ENCODE assay signal across 14 cellular contexts in genomic region chr2:196284901-196285589, GRCh38.
DNase-seq lines count a peak whose midpoint lies in the region; ATAC-seq and TF ChIP-seq lines count a peak whose summit lies in the region.
"Had no signal": no experiment of that assay in that cellular context is flagged by ENCODE, and none has a peak within 500 bp of the region (broad histone marks: within the 10 kb centered on the region; RNA-seq: fewer than 3 reads in every experiment).

No MANE protein-coding gene starts in this region.

- no peak for TF ChIP-seq CTCF in CD4-positive, alpha-beta T cell (IDR thresholded peaks at IDR 0.05)
- TF ChIP-seq CTCF in LNCaP clone FGC (IDR thresholded peaks at IDR 0.05; ENCODE audit: control insufficient read depth, extremely low read depth, insufficient read depth) (no peak), astrocyte of the spinal cord (IDR thresholded peaks at IDR 0.05; ENCODE audit: low read depth, low read length) (no peak), left lung (IDR thresholded peaks at IDR 0.05) (no peak)

- peaks cover 75% of the 10 kb centered on the region for H3K4me1 Mint-ChIP-seq in CD4-positive, alpha-beta T cell (ENCODE audit: low read depth)

- no peaks in the 10 kb centered on the region for H3K27me3 Mint-ChIP-seq in CD4-positive, alpha-beta T cell

- DNase-seq in CD4-positive, alpha-beta T cell = no peak
- peak; percentile 63 for DNase-seq in LNCaP clone FGC (ENCODE audit: low read depth)
- DNase-seq in astrocyte of the spinal cord (ENCODE audit: low read depth, low spot score) = peak; percentile 26
- no peak for DNase-seq in left lung
- no peak for DNase-seq in stimulated activated CD4-positive, alpha-beta T cell treated with anti-CD3 and anti-CD28 coated beads, Interleukin-4, amount 100 ng/mL, for 24 hours
- DNase-seq in stimulated activated CD4-positive, alpha-beta T cell treated with anti-CD3 and anti-CD28 coated beads, Interleukin-2, amount 100 ng/mL, for 24 hours = no peak
- DNase-seq: activated CD4-positive, alpha-beta T cell treated with anti-CD3 and anti-CD28 coated beads, Interleukin-2, amount 50 U/mL, for 4 hours; DMS 273 treated with DMSO at 0.1 percent for 48 hours; NCI-H146; NCI-H226 had no signal

- peaks cover 0 to 3% of the 10 kb centered on the region in 2 donors for H3K4me1 ChIP-seq in left lung

- POLR2A ChIA-PET in CD4-positive, alpha-beta T cell (lab: Charles Lee) = interaction anchor here (0.6 to 1.6 kb wide), 4 partner anchors 7 to 149 kb away, joined by 3 to 5 read pairs (median 3); no protein-coding TSS in a partner anchor

- ATAC-seq in CD4-positive, alpha-beta T cell (ENCODE audit: poor library complexity) = no peak
- ATAC-seq in left lung (peak; percentile 37), HG03135 (IDR thresholded peaks at IDR 0.05; ENCODE audit: unreplicated experiment) (no peak), GM21390 (IDR thresholded peaks at IDR 0.05; ENCODE audit: unreplicated experiment) (no peak)

- no peaks in the 10 kb centered on the region for H3K36me3 Mint-ChIP-seq in CD4-positive, alpha-beta T cell (ENCODE audit: low read depth)

- no peak overlapping the region for H3K27ac ChIP-seq in CD4-positive, alpha-beta T cell (ENCODE audit: low read depth, low read length)
- H3K27ac ChIP-seq in left lung = no peak overlapping the region
- H3K27ac ChIP-seq: HL-60, SJSA1 had no signal

- no peaks in the 10 kb centered on the region for H3K27me3 ChIP-seq in CD4-positive, alpha-beta T cell (ENCODE audit: control insufficient read depth, insufficient read depth, low read length)
- H3K27me3 ChIP-seq in left lung = no peaks in the 10 kb centered on the region
- H3K27me3 ChIP-seq: SJSA1 had no signal

- H3K9me3 Mint-ChIP-seq in CD4-positive, alpha-beta T cell = no peaks in the 10 kb centered on the region

- no peaks in the 10 kb centered on the region for H3K36me3 ChIP-seq in left lung
- H3K36me3 ChIP-seq: SJSA1 had no signal

- in situ Hi-C loops in astrocyte of the spinal cord (cut with HindIII; ENCODE audit: low sequenced_read_pairs) = no loop called here

- no peaks in the 10 kb centered on the region for H3K9me3 ChIP-seq in CD4-positive, alpha-beta T cell (ENCODE audit: control insufficient read depth, low read length)
- no peaks in the 10 kb centered on the region for H3K9me3 ChIP-seq in left lung
- H3K9me3 ChIP-seq: SJSA1 had no signal

- intact Hi-C loops in CD4-positive, alpha-beta T cell (cut with DNase I, micrococcal nuclease) = loop anchor here in 1 of 2 experiments (10.0 kb wide), 1 partner anchor 50 kb away; no protein-coding TSS in a partner anchor
- intact Hi-C loops in left lung (cut with DNase I) = no loop called here

- peak overlapping the region; percentile 64 for H3K4me3 Mint-ChIP-seq in CD4-positive, alpha-beta T cell

- CTCF ChIA-PET in CD4-positive, alpha-beta T cell (lab: Charles Lee) = interaction anchor here (1.9 kb wide), 1 partner anchor 217 kb away, joined by 5 read pairs; the partner anchor contains the start of gene DNAH7

- H3K4me3 ChIP-seq in LNCaP clone FGC (ENCODE audit: low read depth, low read length) (peak overlapping the region; percentile 34), astrocyte of the spinal cord (ENCODE audit: low read depth, low read length) (no peak overlapping the region), left lung (no peak overlapping the region)
- H3K4me3 ChIP-seq: SJSA1 had no signal

- peak overlapping the region; percentile 57 for H3K27ac Mint-ChIP-seq in CD4-positive, alpha-beta T cell

Comparison
In these comparisons a context has a peak if more than half of its experiments do, and no peak if none do; other contexts are left out.
1. DNase-seq: peak in LNCaP clone FGC (single experiment) and astrocyte of the spinal cord (single experiment); none in CD4-positive, alpha-beta T cell (0 of 10), left lung (0 of 2), stimulated activated CD4-positive, alpha-beta T cell treated with anti-CD3 and anti-CD28 coated beads, Interleukin-4, amount 100 ng/mL, for 24 hours (single experiment) and stimulated activated CD4-positive, alpha-beta T cell treated with anti-CD3 and anti-CD28 coated beads, Interleukin-2, amount 100 ng/mL, for 24 hours (0 of 2).